ENCODE assay signal across 1 cellular context in genomic region chr15:77457619-77458265, GRCh38.
TF ChIP-seq lines count a peak whose summit lies in the region.

No MANE protein-coding gene starts in this region.

TF ChIP-seq in GM23338, 12 proteins besides CTCF, POLR2A, EP300 and RAD21 (continued from another document):
- no peak for TF ChIP-seq ETS1 (IDR thresholded peaks at IDR 0.05)
- TF ChIP-seq POLR2AphosphoS5 (IDR thresholded peaks at IDR 0.05; ENCODE audit: low read depth) = no peak
- TF ChIP-seq JUNB (IDR thresholded peaks at IDR 0.05; ENCODE audit: unreplicated experiment) = no peak
- TF ChIP-seq STAT1 (IDR thresholded peaks at IDR 0.05; ENCODE audit: unreplicated experiment) = no peak
- TF ChIP-seq ZNF331 (CRISPR knock-in tag; IDR thresholded peaks at IDR 0.05; ENCODE audit: low read depth) = no peak
- TF ChIP-seq EZH2 (IDR thresholded peaks at IDR 0.05; ENCODE audit: low read depth, unreplicated experiment) = no peak
- no peak for TF ChIP-seq ZNF114 (CRISPR knock-in tag; IDR thresholded peaks at IDR 0.05)
- no peak for TF ChIP-seq REST (IDR thresholded peaks at IDR 0.05; ENCODE audit: unreplicated experiment)
TF ChIP-seq in GM23338: peak in this region for 0.
